In the genomic region with DNA sequence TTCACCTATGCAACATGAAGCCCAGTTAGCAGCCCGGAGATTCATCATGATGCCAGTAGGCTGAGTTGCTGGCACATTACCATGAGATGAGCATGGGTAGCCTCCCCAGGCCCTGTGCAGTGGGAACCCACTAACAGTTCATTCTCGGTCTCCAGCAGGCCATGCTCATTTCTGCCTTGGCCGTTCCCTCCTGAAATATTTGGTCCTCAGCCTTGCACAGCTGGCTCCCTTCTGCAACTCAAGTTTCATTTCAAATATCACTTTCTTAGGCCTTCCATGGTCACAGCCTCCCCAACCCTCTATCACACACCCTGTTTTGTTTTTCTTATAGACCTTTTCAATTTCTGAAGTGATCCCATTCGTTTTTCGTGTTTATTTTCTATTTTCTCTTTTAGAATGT, we compare ENCODE assay signal across 21 cellular contexts.
A peak's percentile ranks its signal among the peaks of the same experiment; 100 is the strongest.
DNase-seq lines count a peak whose midpoint lies in the region; ATAC-seq and TF ChIP-seq lines count a peak whose summit lies in the region.
"Had no signal": no experiment of that assay in that cellular context is flagged by ENCODE, and none has a peak within 500 bp of the region (broad histone marks: within the 10 kb centered on the region; RNA-seq: fewer than 3 reads in every experiment).

No MANE protein-coding gene starts in this region.

- H3K36me3 Mint-ChIP-seq in nephron (ENCODE audit: low read depth) = no peaks in the 10 kb centered on the region
- no peaks in the 10 kb centered on the region for H3K36me3 Mint-ChIP-seq in stimulated activated memory B cell treated with anti-CD40 and anti-IgM and Interleukin-4, amounts not matched to agents 10 μg/mL and 1 μg/mL and 100 μg/mL, for 72 hours
- H3K36me3 Mint-ChIP-seq: CD4-positive, alpha-beta memory T cell; IgD-negative memory B cell had no signal

- H3K4me3 Mint-ChIP-seq in nephron = no peak overlapping the region
- H3K4me3 Mint-ChIP-seq in stimulated activated memory B cell treated with anti-CD40 and anti-IgM and Interleukin-4, amounts not matched to agents 10 μg/mL and 1 μg/mL and 100 μg/mL, for 72 hours = no peak overlapping the region
- H3K4me3 Mint-ChIP-seq: CD4-positive, alpha-beta memory T cell; IgD-negative memory B cell had no signal

- TF ChIP-seq POLR2A in gastroesophageal sphincter (IDR thresholded peaks at IDR 0.05) = no peak

- no peaks in the 10 kb centered on the region for H3K27me3 ChIP-seq in gastroesophageal sphincter

- H3K4me1 Mint-ChIP-seq in nephron = peaks cover 59% of the 10 kb centered on the region
- no peaks in the 10 kb centered on the region for H3K4me1 Mint-ChIP-seq in stimulated activated memory B cell treated with anti-CD40 and anti-IgM and Interleukin-4, amounts not matched to agents 10 μg/mL and 1 μg/mL and 100 μg/mL, for 72 hours
- H3K4me1 Mint-ChIP-seq: CD4-positive, alpha-beta memory T cell; IgD-negative memory B cell had no signal

- H3K27ac ChIP-seq in gastroesophageal sphincter = peak overlapping the region in 3 of 4 donors; percentile 23 to 59 (median 33)
- H3K27ac ChIP-seq: KMS-11, PC-9 had no signal

- no peaks in the 10 kb centered on the region for H3K27me3 Mint-ChIP-seq in nephron (ENCODE audit: low read depth)
- H3K27me3 Mint-ChIP-seq in stimulated activated memory B cell treated with anti-CD40 and anti-IgM and Interleukin-4, amounts not matched to agents 10 μg/mL and 1 μg/mL and 100 μg/mL, for 72 hours = peaks cover 9% of the 10 kb centered on the region
- H3K27me3 Mint-ChIP-seq: IgD-negative memory B cell had no signal

- H3K9me3 ChIP-seq in gastroesophageal sphincter = no peaks in the 10 kb centered on the region

- DNase-seq in left cardiac atrium (no peak), cerebellar nuclear complex (lab: John Stamatoyannopoulos, UW) (no peak), inferior parietal cortex (ENCODE audit: extremely low spot score) (no peak), GM13976 (ENCODE audit: low spot score) (no peak)
- DNase-seq: C1 segment of cervical spinal cord; CD4-positive, alpha-beta memory T cell; COR-L47; HCEC 1CT; MM.1S; NCI-H1694; NCI-H2029 treated with DMSO at 0.1 percent for 48 hours; NCI-H2227 treated with DMSO at 0.1 percent for 48 hours; NCI-H526 treated with DMSO at 0.1 percent for 48 hours; PC-9; RPMI8226; SHP77 treated with DMSO at 0.1 percent for 48 hours had no signal

- H3K4me3 ChIP-seq in gastroesophageal sphincter = no peak overlapping the region
- H3K4me3 ChIP-seq: PC-9 had no signal

- H3K36me3 ChIP-seq in gastroesophageal sphincter = no peaks in the 10 kb centered on the region

- no peaks in the 10 kb centered on the region for H3K9me3 Mint-ChIP-seq in nephron
- no peaks in the 10 kb centered on the region for H3K9me3 Mint-ChIP-seq in stimulated activated memory B cell treated with anti-CD40 and anti-IgM and Interleukin-4, amounts not matched to agents 10 μg/mL and 1 μg/mL and 100 μg/mL, for 72 hours
- H3K9me3 Mint-ChIP-seq: CD4-positive, alpha-beta memory T cell; IgD-negative memory B cell had no signal

- no peak for TF ChIP-seq EP300 in gastroesophageal sphincter (IDR thresholded peaks at IDR 0.05)

- WGBS in gastroesophageal sphincter (ENCODE audit: low coverage in 1 of 2), 2 donors = 70 to 71% methylated on average over 4 of the region's 5 CpGs

- ATAC-seq in gastroesophageal sphincter (no peak), left cardiac atrium (peak; percentile 19 to 25)
- ATAC-seq in stimulated activated memory B cell treated with anti-CD40 and anti-IgM and Interleukin-4, amounts not matched to agents 10 μg/mL and 1 μg/mL and 100 μg/mL, for 72 hours = peak; percentile 4

- in situ Hi-C loops in GM13976 (cut with MboI; ENCODE audit: low sequenced_read_pairs, unreplicated experiment) = no loop called here

- peak overlapping the region; percentile 25 to 54 (median 32) for H3K27ac Mint-ChIP-seq in nephron
- no peak overlapping the region for H3K27ac Mint-ChIP-seq in stimulated activated memory B cell treated with anti-CD40 and anti-IgM and Interleukin-4, amounts not matched to agents 10 μg/mL and 1 μg/mL and 100 μg/mL, for 72 hours
- H3K27ac Mint-ChIP-seq: CD4-positive, alpha-beta memory T cell; IgD-negative memory B cell had no signal

- TF ChIP-seq CTCF in gastroesophageal sphincter (IDR thresholded peaks at IDR 0.05) (no peak), nephron (IDR thresholded peaks at IDR 0.05; ENCODE audit: unreplicated experiment in 3 of 3) (no peak), GM13976 (IDR thresholded peaks at IDR 0.05; ENCODE audit: borderline replicate concordance, control extremely low read depth, extremely low read depth, insufficient read depth, missing control alignments) (no peak)

- intact Hi-C loops in left cardiac atrium (cut with DNase I) = loop anchor here (5.0 to 10.0 kb wide), 3 partner anchors 76 to 309 kb away; a partner anchor contains a TSS

- peaks cover 2 to 83% (median 13%) of the 10 kb centered on the region in 3 donors for H3K4me1 ChIP-seq in gastroesophageal sphincter
